In the genomic region with DNA sequence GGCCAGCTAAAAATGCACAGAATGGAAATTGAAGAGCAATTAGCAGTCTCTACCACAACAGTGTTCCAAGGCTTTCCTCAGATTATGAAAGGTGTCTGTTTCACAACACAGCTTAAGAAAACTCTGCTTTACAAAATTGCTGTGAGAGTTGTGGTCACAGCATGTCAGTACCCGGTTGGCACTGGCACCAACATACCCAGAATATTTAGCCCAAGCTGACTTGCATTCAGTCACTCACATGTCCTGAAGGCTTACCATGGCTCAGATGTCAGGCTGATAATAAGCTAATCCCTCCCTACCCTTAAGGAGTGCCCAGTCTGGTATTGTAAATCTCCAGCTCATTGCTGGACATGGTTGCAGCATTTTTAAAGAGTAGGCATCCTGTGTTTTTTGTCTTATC, we compare ENCODE assay signal across 20 cellular contexts. TPM values are rescaled to one million over a fixed set of nuclear protein-coding genes. Genes with fewer than 3 reads are reported as not detected.
A peak's percentile ranks its signal among the peaks of the same experiment; 100 is the strongest.
DNase-seq lines count a peak whose midpoint lies in the region; FAIRE-seq and TF ChIP-seq lines count a peak whose summit lies in the region.
"Had no signal": no experiment of that assay in that cellular context is flagged by ENCODE, and none has a peak within 500 bp of the region (broad histone marks: within the 10 kb centered on the region; RNA-seq: fewer than 3 reads in every experiment).

No MANE protein-coding gene starts in this region.

- H3K36me3 ChIP-seq in mammary epithelial cell (ENCODE audit: insufficient read depth, low read length) = no peaks in the 10 kb centered on the region
- no peaks in the 10 kb centered on the region for H3K36me3 ChIP-seq in breast epithelium
- peaks cover 6% of the 10 kb centered on the region for H3K36me3 ChIP-seq in bronchial epithelial cell (ENCODE audit: control insufficient read depth, insufficient read depth, low read length)
- peaks cover 40% of the 10 kb centered on the region for H3K36me3 ChIP-seq in WERI-Rb-1
- H3K36me3 ChIP-seq in osteoblast (ENCODE audit: insufficient read depth, low read length) = peaks cover 21% of the 10 kb centered on the region
- H3K36me3 ChIP-seq: BE2C, MG63 had no signal

- no peaks in the 10 kb centered on the region for H3K27me3 Mint-ChIP-seq in osteocyte (ENCODE audit: unreplicated experiment)

- H3K27ac ChIP-seq in mammary epithelial cell (ENCODE audit: insufficient read depth, low read depth, low read length) (no peak overlapping the region), breast epithelium (no peak overlapping the region), WERI-Rb-1 (no peak overlapping the region), osteoblast (ENCODE audit: low read depth, low read length) (no peak overlapping the region)
- H3K27ac ChIP-seq: SJSA1 had no signal

- peak; percentile 58 for FAIRE-seq in bronchial epithelial cell (lab: Jason Lieb, UNC)
- FAIRE-seq: A204.1, D721Med had no signal

- H3K4me3 ChIP-seq in mammary epithelial cell (replicated peaks in 1 of 3; ENCODE audit: insufficient read depth in 1 of 3, low read depth in 2 of 3, low read length in 3 of 3) = no peak overlapping the region
- H3K4me3 ChIP-seq in breast epithelium = no peak overlapping the region
- no peak overlapping the region for H3K4me3 ChIP-seq in bronchial epithelial cell (ENCODE audit: low read depth, low read length)
- no peak overlapping the region for H3K4me3 ChIP-seq in WERI-Rb-1 (ENCODE audit: low read depth, low read length)
- no peak overlapping the region for H3K4me3 ChIP-seq in osteoblast (ENCODE audit: insufficient read depth, low read length)
- H3K4me3 ChIP-seq: MG63, SJSA1 had no signal

- H3K4me1 Mint-ChIP-seq in osteocyte (ENCODE audit: unreplicated experiment) = no peaks in the 10 kb centered on the region

- H3K36me3 Mint-ChIP-seq in osteocyte (ENCODE audit: unreplicated experiment) = peaks cover 65% of the 10 kb centered on the region

- no peak overlapping the region for H3K9ac ChIP-seq in mammary epithelial cell (ENCODE audit: insufficient read depth, low read length)

- no peaks in the 10 kb centered on the region for H3K79me2 ChIP-seq in mammary epithelial cell (ENCODE audit: insufficient read depth, low read length)
- peaks cover 4% of the 10 kb centered on the region for H3K79me2 ChIP-seq in osteoblast (ENCODE audit: insufficient read depth, low read length)

- BruUV-seq in mammary epithelial cell (replicated peaks; lab: Mats Ljungman, UMichigan) = no TSS peak

- H3K9me3 ChIP-seq in mammary epithelial cell (replicated peaks; ENCODE audit: insufficient read depth, low read length) = peaks cover 27% of the 10 kb centered on the region
- H3K9me3 ChIP-seq in breast epithelium = peaks cover 21 to 34% of the 10 kb centered on the region in 2 donors
- peaks cover 29% of the 10 kb centered on the region for H3K9me3 ChIP-seq in WERI-Rb-1 (ENCODE audit: severe bottlenecking)
- peaks cover 15% of the 10 kb centered on the region for H3K9me3 ChIP-seq in osteoblast (ENCODE audit: low read depth, low read length)
- H3K9me3 ChIP-seq: BE2C, MG63 had no signal

- dilution Hi-C loops in mammary epithelial cell (cut with HindIII; ENCODE audit: low sequenced_read_pairs) = no loop called here

- TF ChIP-seq POLR2A in breast epithelium (IDR thresholded peaks at IDR 0.05) = no peak

- in situ Hi-C loops in mammary epithelial cell (cut with MboI; ENCODE audit: low sequenced_read_pairs in 2 of 2) = loop anchor here in 1 of 2 donors (25.0 kb wide), 1 partner anchor 129 kb away; no protein-coding TSS in a partner anchor

- CTCF ChIA-PET in mammary epithelial cell (lab: Charles Lee; ENCODE audit: low non-redundant PET) = no interaction called here

- intact Hi-C loops in mammary epithelial cell (cut with micrococcal nuclease) (no loop called here), breast epithelium (cut with DNase I; ENCODE audit: low total_unique reads) (no loop called here)

- peaks cover 18% of the 10 kb centered on the region for H3K4me1 ChIP-seq in mammary epithelial cell (ENCODE audit: insufficient read depth, low read length)
- no peaks in the 10 kb centered on the region for H3K4me1 ChIP-seq in breast epithelium
- no peaks in the 10 kb centered on the region for H3K4me1 ChIP-seq in osteoblast (ENCODE audit: insufficient read depth, low read length)
- H3K4me1 ChIP-seq: BE2C, SJSA1 had no signal

- H3K4me3 Mint-ChIP-seq in osteocyte (ENCODE audit: unreplicated experiment) = no peak overlapping the region

- TF ChIP-seq CTCF in mammary epithelial cell (conservative IDR thresholded peaks at IDR 0.05 in 1 of 2, IDR thresholded peaks at IDR 0.05 in 1 of 2; ENCODE audit: extremely low read depth in 1 of 2, insufficient read depth in 1 of 2, low read depth in 1 of 2, low read length in 2 of 2) = no peak
- TF ChIP-seq CTCF in breast epithelium (IDR thresholded peaks at IDR 0.05) = no peak
- TF ChIP-seq CTCF in bronchial epithelial cell (IDR thresholded peaks at IDR 0.05; ENCODE audit: insufficient read depth, low read length, severe bottlenecking) = no peak
- TF ChIP-seq CTCF in osteocyte (IDR thresholded peaks at IDR 0.05) = no peak
- no peak for TF ChIP-seq CTCF in WERI-Rb-1 (IDR thresholded peaks at IDR 0.05; ENCODE audit: low read depth, low read length)
- TF ChIP-seq CTCF in osteoblast (IDR thresholded peaks at IDR 0.05; ENCODE audit: extremely low read depth, low read depth, low read length) = no peak

- H2AFZ ChIP-seq in mammary epithelial cell (ENCODE audit: low read depth, low read length) (no peak overlapping the region), osteoblast (ENCODE audit: low read length) (no peak overlapping the region)

- H3K27me3 ChIP-seq in mammary epithelial cell (ENCODE audit: insufficient read depth, low read length) (no peaks in the 10 kb centered on the region), breast epithelium (no peaks in the 10 kb centered on the region), bronchial epithelial cell (ENCODE audit: control insufficient read depth, insufficient read depth, low read length) (no peaks in the 10 kb centered on the region), WERI-Rb-1 (ENCODE audit: insufficient read depth, low read depth, severe bottlenecking) (no peaks in the 10 kb centered on the region), osteoblast (ENCODE audit: insufficient read depth, low read length) (no peaks in the 10 kb centered on the region)
- H3K27me3 ChIP-seq: BE2C, MG63, SJSA1 had no signal

- H3K27ac Mint-ChIP-seq in osteocyte (ENCODE audit: unreplicated experiment) = no peak overlapping the region

- WGBS in mammary epithelial cell (ENCODE audit: low coverage, missing lambda C conversion rate) = 0% methylated on average over 1 of the region's 1 CpG

- peaks cover 24% of the 10 kb centered on the region for H3K9me3 Mint-ChIP-seq in osteocyte (ENCODE audit: unreplicated experiment)

- H4K20me1 ChIP-seq in mammary epithelial cell (ENCODE audit: insufficient read depth, low read length) = no peaks in the 10 kb centered on the region
- H4K20me1 ChIP-seq in osteoblast (ENCODE audit: insufficient read depth, low read length) = no peaks in the 10 kb centered on the region

- peak; percentile 66 for DNase-seq in mammary epithelial cell
- no peak for DNase-seq in breast epithelium (ENCODE audit: low spot score in 2 of 2)
- peak; percentile 47 for DNase-seq in bronchial epithelial cell (ENCODE audit: low read depth)
- peak; percentile 7 for DNase-seq in osteocyte (ENCODE audit: extremely low spot score, unreplicated experiment)
- DNase-seq in SKM-1 (lab: John Stamatoyannopoulos, UW; ENCODE audit: unreplicated experiment) = no peak
- no peak for DNase-seq in WERI-Rb-1
- no peak for DNase-seq in osteoblast (ENCODE audit: insufficient read length, low spot score, missing footprints)
- DNase-seq: BE2C, EL, GF-D8, H7, MG63, NCI-H1105, NCI-H146, NCI-H2029, NCI-H226, NCI-H774 had no signal

- no peak overlapping the region for H3K4me2 ChIP-seq in mammary epithelial cell (ENCODE audit: insufficient read depth, low read depth, low read length)
- no peak overlapping the region for H3K4me2 ChIP-seq in osteoblast (ENCODE audit: insufficient read depth, low read length)

RNA-seq across cellular contexts. Expression of a gene that starts 14.9 kb away (rescaled TPM):
- total RNA-seq in mammary epithelial cell (10 to 100 TPM in 1 of 2 donors, 1 to 10 TPM in 1; 8.7 to 10.1 TPM), breast epithelium (1 to 10 TPM; 2.9 to 5.0 (median 4.3) TPM), bronchial epithelial cell (1.3 and 2.6 TPM in 2 replicates), osteocyte (7.5 and 9.0 TPM in 2 replicates), osteoblast (26.4 and 26.5 TPM in 2 replicates)
- 2.3 TPM for polyA plus RNA-seq in mammary epithelial cell
- polyA minus RNA-seq in mammary epithelial cell = 7.5 TPM

RNA-seq across cellular contexts. Expression of a gene that starts 22.0 kb away (rescaled TPM):
- total RNA-seq in mammary epithelial cell (not detected), breast epithelium (1 to 10 TPM in 2 of 3 donors, under 1 TPM in 1; 0.80 to 5.0 (median 4.9) TPM), bronchial epithelial cell (0.77 and 0.79 TPM in 2 replicates), osteocyte (not detected in 2 replicates), osteoblast (under 0.01 TPM in 1 of 2 replicates, not detected in the other)
- 0.06 TPM for polyA plus RNA-seq in mammary epithelial cell
- polyA minus RNA-seq in mammary epithelial cell = not detected
- total RNA-seq: SJSA1 had no signal

Comparison
In these comparisons a context has a peak if more than half of its experiments do, and no peak if none do; other contexts are left out.
1. DNase-seq: peak in mammary epithelial cell (single experiment), bronchial epithelial cell (single experiment) and osteocyte (single experiment); none in breast epithelium (0 of 2), SKM-1 (single experiment), WERI-Rb-1 (single experiment) and osteoblast (single experiment).